16 cellular contexts compared by ENCODE assay signal in the genomic region with DNA sequence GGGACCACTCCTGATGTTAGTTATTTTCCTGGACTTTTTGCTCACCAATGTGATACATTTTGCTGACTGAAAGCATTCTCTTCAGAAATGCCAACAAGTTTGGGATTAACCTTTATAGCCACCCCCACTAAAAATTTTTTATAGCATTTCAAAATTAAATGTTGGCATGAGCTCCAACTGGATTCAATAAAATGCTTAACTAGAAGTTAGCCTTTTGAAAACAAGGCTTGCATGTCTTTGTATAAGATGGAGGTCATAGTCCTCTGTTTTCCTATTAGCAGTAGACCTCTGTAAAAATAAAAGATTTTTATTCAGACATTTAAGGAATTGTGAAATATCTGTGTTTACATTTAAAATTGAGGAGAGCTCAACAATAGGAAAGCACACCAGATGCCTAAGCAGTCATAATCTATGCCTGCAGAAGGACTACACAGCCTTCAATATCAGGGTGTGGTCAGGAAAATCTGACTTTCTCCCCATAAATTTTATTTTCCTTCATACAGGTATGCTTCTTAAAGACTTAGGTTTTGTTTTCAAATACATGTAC.
A peak's percentile ranks its signal among the peaks of the same experiment; 100 is the strongest.
DNase-seq lines count a peak whose midpoint lies in the region; ATAC-seq and TF ChIP-seq lines count a peak whose summit lies in the region.
"Had no signal": no experiment of that assay in that cellular context is flagged by ENCODE, and none has a peak within 500 bp of the region (broad histone marks: within the 10 kb centered on the region; RNA-seq: fewer than 3 reads in every experiment).

No MANE protein-coding gene starts in this region.

- ATAC-seq in mucosa of descending colon (peak; percentile 55), omental fat pad (ENCODE audit: low FRiP score) (no peak), HG02571 (IDR thresholded peaks at IDR 0.05; ENCODE audit: unreplicated experiment) (no peak)
- ATAC-seq: GM12878, GM23338, HepG2 had no signal

- no peaks in the 10 kb centered on the region for H3K9me3 ChIP-seq in adipocyte (ENCODE audit: control insufficient read depth, low read length)
- no peaks in the 10 kb centered on the region for H3K9me3 ChIP-seq in mucosa of descending colon
- no peaks in the 10 kb centered on the region for H3K9me3 ChIP-seq in osteoblast (ENCODE audit: low read depth, low read length)
- H3K9me3 ChIP-seq: BLaER1 treated with 17β-estradiol and CSF1 and Interleukin-3, amounts not matched to agents 10 nM and 100 nM had no signal

- TF ChIP-seq CTCF in AG09309 (IDR thresholded peaks at IDR 0.05; ENCODE audit: control insufficient read depth, insufficient read depth, low read depth, low read length, missing control alignments) (no peak), mucosa of descending colon (IDR thresholded peaks at IDR 0.05) (no peak), omental fat pad (IDR thresholded peaks at IDR 0.05) (no peak), osteoblast (IDR thresholded peaks at IDR 0.05; ENCODE audit: extremely low read depth, low read depth, low read length) (no peak)

- no peaks in the 10 kb centered on the region for H3K79me2 ChIP-seq in osteoblast (ENCODE audit: insufficient read depth, low read length)

- no peak overlapping the region for H3K9ac ChIP-seq in adipocyte (ENCODE audit: low read length)
- H3K9ac ChIP-seq: BLaER1 treated with 17β-estradiol and CSF1 and Interleukin-3, amounts not matched to agents 10 nM and 100 nM had no signal

- peaks cover 18% of the 10 kb centered on the region for H3K4me1 ChIP-seq in adipocyte (ENCODE audit: control insufficient read depth, insufficient read depth, low read length)
- H3K4me1 ChIP-seq in mucosa of descending colon (ENCODE audit: low read depth), result peaks cover 13% of the 10 kb centered on the region
- no peaks in the 10 kb centered on the region for H3K4me1 ChIP-seq in osteoblast (ENCODE audit: insufficient read depth, low read length)

- intact Hi-C loops in mucosa of descending colon (cut with DNase I, micrococcal nuclease), result no loop called here

- DNase-seq in AG09309 (ENCODE audit: low read depth), result peak; percentile 1
- DNase-seq in adipocyte (ENCODE audit: low read depth), result peak; percentile 68
- peak; percentile 33 for DNase-seq in fibroblast of peridontal ligament (ENCODE audit: extremely low read depth)
- no peak for DNase-seq in mucosa of descending colon
- DNase-seq in omental fat pad (ENCODE audit: low spot score), result no peak
- DNase-seq in DMS79 (lab: John Stamatoyannopoulos, UW), result no peak
- DNase-seq in osteoblast (ENCODE audit: insufficient read length, low spot score, missing footprints), result no peak
- DNase-seq: CD4-positive, CD25-positive, alpha-beta regulatory T cell; DMS 273 treated with DMSO at 0.1 percent for 48 hours; H9 had no signal

- peaks cover 90% of the 10 kb centered on the region for H3K36me3 ChIP-seq in adipocyte (ENCODE audit: control insufficient read depth, insufficient read depth, low read length, severe bottlenecking)
- H3K36me3 ChIP-seq in mucosa of descending colon (ENCODE audit: low read depth), result no peaks in the 10 kb centered on the region
- peaks cover 79% of the 10 kb centered on the region for H3K36me3 ChIP-seq in osteoblast (ENCODE audit: insufficient read depth, low read length)

- H3K4me3 ChIP-seq in AG09309 (ENCODE audit: control insufficient read depth, low read depth, low read length) (no peak overlapping the region), adipocyte (ENCODE audit: low read length) (no peak overlapping the region), mucosa of descending colon (no peak overlapping the region), osteoblast (ENCODE audit: insufficient read depth, low read length) (no peak overlapping the region)
- H3K4me3 ChIP-seq: BLaER1 treated with 17β-estradiol and CSF1 and Interleukin-3, amounts not matched to agents 10 nM and 100 nM; GM12878; GM23338 had no signal

- H3K27ac ChIP-seq in osteoblast (ENCODE audit: low read depth, low read length), result no peak overlapping the region
- H3K27ac ChIP-seq: 22Rv1; BLaER1 treated with 17β-estradiol and CSF1 and Interleukin-3, amounts not matched to agents 10 nM and 100 nM had no signal

- H2AFZ ChIP-seq in osteoblast (ENCODE audit: low read length), result no peak overlapping the region
- H2AFZ ChIP-seq: GM23338 had no signal

- no peaks in the 10 kb centered on the region for H4K20me1 ChIP-seq in osteoblast (ENCODE audit: insufficient read depth, low read length)

- no peak overlapping the region for H3K4me2 ChIP-seq in osteoblast (ENCODE audit: insufficient read depth, low read length)
- H3K4me2 ChIP-seq: BLaER1 treated with 17β-estradiol and CSF1 and Interleukin-3, amounts not matched to agents 10 nM and 100 nM; GM23338 had no signal

- H3K27me3 ChIP-seq in adipocyte (replicated peaks; ENCODE audit: control insufficient read depth, insufficient read depth, low read length) (no peaks in the 10 kb centered on the region), osteoblast (ENCODE audit: insufficient read depth, low read length) (no peaks in the 10 kb centered on the region)
- H3K27me3 ChIP-seq: BLaER1 treated with 17β-estradiol and CSF1 and Interleukin-3, amounts not matched to agents 10 nM and 100 nM had no signal

Comparison
In these comparisons a context has a peak if more than half of its experiments do, and no peak if none do; other contexts are left out.
1. DNase-seq: peak in AG09309 (single experiment), adipocyte (single experiment) and fibroblast of peridontal ligament (single experiment); none in mucosa of descending colon (0 of 3), omental fat pad (single experiment), DMS79 (single experiment) and osteoblast (single experiment).